ENCODE assay signal across 1 cellular context in genomic region chr9:137412431-137412830, GRCh38.
TF ChIP-seq lines count a peak whose summit lies in the region.

No MANE protein-coding gene starts in this region.

TF ChIP-seq in H1, 55 proteins besides CTCF, POLR2A, EP300 and RAD21:
- TF ChIP-seq SUZ12 (IDR thresholded peaks at IDR 0.05; ENCODE audit: low read length) (no peak), CHD2 (IDR thresholded peaks at IDR 0.05; ENCODE audit: low read length) (no peak), SAP30 (IDR thresholded peaks at IDR 0.05; ENCODE audit: insufficient read depth, insufficient replicate concordance, low read length) (no peak), YY1 (IDR thresholded peaks at IDR 0.05; ENCODE audit: low read depth, low read length) (no peak), CREB1 (IDR thresholded peaks at IDR 0.05) (no peak)
